Comparison of ENCODE assay signal across 10 cellular contexts in the genomic region with DNA sequence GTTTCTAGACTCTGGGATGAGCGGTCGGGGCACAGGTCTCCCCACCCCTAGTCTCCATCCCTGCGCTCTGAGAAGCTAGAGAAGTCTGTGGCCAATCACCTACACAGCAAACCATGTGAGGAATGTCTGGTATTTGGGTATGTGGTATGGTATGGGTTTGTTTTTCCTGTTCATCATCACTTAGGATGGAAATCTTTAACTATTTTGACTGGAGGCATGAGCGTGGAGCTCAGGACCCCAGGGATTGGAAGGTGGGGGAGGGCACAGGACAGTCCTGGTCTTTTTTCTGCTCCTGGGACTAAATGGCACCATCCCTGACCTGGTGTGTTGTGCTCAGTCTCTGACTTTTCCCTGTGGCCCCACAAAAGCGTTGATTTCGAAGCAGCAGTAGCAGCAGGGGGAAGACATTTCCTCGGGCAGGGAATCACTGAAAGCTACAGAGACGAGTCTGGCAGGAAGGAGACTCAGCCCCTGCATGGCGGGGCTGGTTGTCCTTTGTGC.
DNase-seq lines count a peak whose midpoint lies in the region; ATAC-seq, FAIRE-seq and TF ChIP-seq lines count a peak whose summit lies in the region.
"Had no signal": no experiment of that assay in that cellular context is flagged by ENCODE, and none has a peak within 500 bp of the region (broad histone marks: within the 10 kb centered on the region; RNA-seq: fewer than 3 reads in every experiment).

No MANE protein-coding gene starts in this region.

- ATAC-seq in A549: peak; percentile 84 to 94
- no peak for ATAC-seq in GM18519 (IDR thresholded peaks at IDR 0.05; ENCODE audit: low FRiP score, unreplicated experiment)
- ATAC-seq in HG03097 (IDR thresholded peaks at IDR 0.05; ENCODE audit: low FRiP score, unreplicated experiment): no peak
- ATAC-seq in HG02840 (IDR thresholded peaks at IDR 0.05; ENCODE audit: low FRiP score, unreplicated experiment): no peak

- intact Hi-C loops in mammary epithelial cell (cut with micrococcal nuclease): loop anchor here (1.0 kb wide), 2 partner anchors 46 to 77 kb away; no protein-coding TSS in a partner anchor

- TF ChIP-seq RAD21 in A549 (conservative IDR thresholded peaks at IDR 0.05 in 1 of 2, IDR thresholded peaks at IDR 0.05 in 1 of 2): peak in 1 of 2 experiments; percentile 36

- no peaks in the 10 kb centered on the region for H3K27me3 ChIP-seq in mammary epithelial cell (ENCODE audit: insufficient read depth, low read length)
- H3K27me3 ChIP-seq: upper lobe of left lung had no signal

- no peaks in the 10 kb centered on the region for H3K36me3 ChIP-seq in mammary epithelial cell (ENCODE audit: insufficient read depth, low read length)
- H3K36me3 ChIP-seq: upper lobe of left lung had no signal

- BruUV-seq in mammary epithelial cell (replicated peaks; lab: Mats Ljungman, UMichigan): TSS peak; percentile 35

- H3K9ac ChIP-seq in mammary epithelial cell (ENCODE audit: insufficient read depth, low read length): peak overlapping the region; percentile 0

- H3K27ac ChIP-seq in A549 (peak overlapping the region; percentile 91), mammary epithelial cell (ENCODE audit: insufficient read depth, low read depth, low read length) (peak overlapping the region; percentile 61)
- H3K27ac ChIP-seq: upper lobe of left lung had no signal

- WGBS in A549 (ENCODE audit: missing lambda C conversion rate): 10% methylated on average over 9 of the region's 9 CpGs
- WGBS in mammary epithelial cell (ENCODE audit: low coverage, missing lambda C conversion rate): 12% methylated on average over 9 of the region's 9 CpGs

- peak overlapping the region; percentile 92 for H2AFZ ChIP-seq in mammary epithelial cell (ENCODE audit: low read depth, low read length)

- TF ChIP-seq CTCF in A549 (IDR thresholded peaks at IDR 0.05) (no peak), mammary epithelial cell (conservative IDR thresholded peaks at IDR 0.05 in 1 of 2, IDR thresholded peaks at IDR 0.05 in 1 of 2; ENCODE audit: extremely low read depth in 1 of 2, insufficient read depth in 1 of 2, low read depth in 1 of 2, low read length in 2 of 2) (no peak)

- POLR2A ChIA-PET in A549 (lab: Yijun Ruan, JAX): interaction anchor here (0.6 to 4.5 kb wide), 8 partner anchors 46 to 197 kb away, joined by 4 to 41 read pairs (median 6); a partner anchor contains a TSS

- H3K79me2 ChIP-seq in mammary epithelial cell (ENCODE audit: insufficient read depth, low read length): no peaks in the 10 kb centered on the region

- peak; percentile 60 to 90; a peak in 4 of 5 replicates for TF ChIP-seq EP300 in A549 (IDR thresholded peaks at IDR 0.05)

- no peaks in the 10 kb centered on the region for H4K20me1 ChIP-seq in mammary epithelial cell (ENCODE audit: insufficient read depth, low read length)

- CTCF ChIA-PET in A549 (lab: Yijun Ruan, JAX): interaction anchor here (0.5 to 5.6 kb wide), 14 partner anchors 12 to 257 kb away, joined by 3 to 58 read pairs (median 4); no protein-coding TSS in a partner anchor
- CTCF ChIA-PET in mammary epithelial cell (lab: Charles Lee; ENCODE audit: low non-redundant PET): no interaction called here

- in situ Hi-C loops in mammary epithelial cell (cut with MboI; ENCODE audit: low sequenced_read_pairs in 2 of 2): loop anchor here in 1 of 2 donors (10.0 kb wide), 1 partner anchor 194 kb away; a partner anchor contains a TSS

- no peak for TF ChIP-seq POLR2A in A549 (IDR thresholded peaks at IDR 0.05; ENCODE audit: low read length)

- dilution Hi-C loops in mammary epithelial cell (cut with HindIII; ENCODE audit: low sequenced_read_pairs): loop anchor here (5.0 kb wide), 1 partner anchor 71 kb away; no protein-coding TSS in a partner anchor

- DNase-seq in A549 (ENCODE audit: low read depth in 1 of 2, low spot score in 1 of 2): peak; percentile 77 to 91
- peak; percentile 95 for DNase-seq in HT1080 (ENCODE audit: low read depth)
- peak; percentile 60 for DNase-seq in mammary epithelial cell
- peak; percentile 97 for DNase-seq in kidney glomerular epithelial cell (lab: John Stamatoyannopoulos, UW)
- DNase-seq in NCI-H345 (lab: John Stamatoyannopoulos, UW): no peak
- DNase-seq: activated gamma-delta T cell treated with Interleukin-2 at 50 U/mL for 16 hours, upper lobe of left lung had no signal

- FAIRE-seq in A549 (lab: Jason Lieb, UNC): peak; percentile 92

- H3K4me3 ChIP-seq in A549 (no peak overlapping the region), mammary epithelial cell (replicated peaks in 1 of 3; ENCODE audit: insufficient read depth in 1 of 3, low read depth in 2 of 3, low read length in 3 of 3) (no peak overlapping the region)
- H3K4me3 ChIP-seq: upper lobe of left lung had no signal

- H3K9me3 ChIP-seq in A549 (peaks cover 6% of the 10 kb centered on the region; the same call in 2 of the 3 replicates), mammary epithelial cell (replicated peaks; ENCODE audit: insufficient read depth, low read length) (no peaks in the 10 kb centered on the region)
- H3K9me3 ChIP-seq: upper lobe of left lung had no signal

- H3K4me2 ChIP-seq in A549 (peak overlapping the region; percentile 76), mammary epithelial cell (ENCODE audit: insufficient read depth, low read depth, low read length) (peak overlapping the region; percentile 59)

- H3K4me1 ChIP-seq in A549: peaks cover 82% of the 10 kb centered on the region
- H3K4me1 ChIP-seq in mammary epithelial cell (ENCODE audit: insufficient read depth, low read length): peaks cover 30% of the 10 kb centered on the region

TF ChIP-seq in A549, 52 proteins besides CTCF, POLR2A, EP300 and RAD21 (continues in another document):
- TF ChIP-seq, protein P1, sequence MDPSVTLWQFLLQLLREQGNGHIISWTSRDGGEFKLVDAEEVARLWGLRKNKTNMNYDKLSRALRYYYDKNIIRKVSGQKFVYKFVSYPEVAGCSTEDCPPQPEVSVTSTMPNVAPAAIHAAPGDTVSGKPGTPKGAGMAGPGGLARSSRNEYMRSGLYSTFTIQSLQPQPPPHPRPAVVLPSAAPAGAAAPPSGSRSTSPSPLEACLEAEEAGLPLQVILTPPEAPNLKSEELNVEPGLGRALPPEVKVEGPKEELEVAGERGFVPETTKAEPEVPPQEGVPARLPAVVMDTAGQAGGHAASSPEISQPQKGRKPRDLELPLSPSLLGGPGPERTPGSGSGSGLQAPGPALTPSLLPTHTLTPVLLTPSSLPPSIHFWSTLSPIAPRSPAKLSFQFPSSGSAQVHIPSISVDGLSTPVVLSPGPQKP (IDR thresholded peaks at IDR 0.05; ENCODE audit: low read depth, low read length): no peak
- TF ChIP-seq GATA3 (IDR thresholded peaks at IDR 0.05; ENCODE audit: borderline replicate concordance): peak; percentile 96; the same call in 1 of the 2 replicates
- TF ChIP-seq MYC (IDR thresholded peaks at IDR 0.05; ENCODE audit: borderline replicate concordance, low read length): no peak
- no peak for TF ChIP-seq MAFK (IDR thresholded peaks at IDR 0.05; ENCODE audit: partially characterized antibody)
- no peak for TF ChIP-seq EHMT2 (IDR thresholded peaks at IDR 0.05; ENCODE audit: low read depth)
- no peak for TF ChIP-seq CHD4 (IDR thresholded peaks at IDR 0.05; ENCODE audit: borderline replicate concordance)
- TF ChIP-seq, protein P2, sequence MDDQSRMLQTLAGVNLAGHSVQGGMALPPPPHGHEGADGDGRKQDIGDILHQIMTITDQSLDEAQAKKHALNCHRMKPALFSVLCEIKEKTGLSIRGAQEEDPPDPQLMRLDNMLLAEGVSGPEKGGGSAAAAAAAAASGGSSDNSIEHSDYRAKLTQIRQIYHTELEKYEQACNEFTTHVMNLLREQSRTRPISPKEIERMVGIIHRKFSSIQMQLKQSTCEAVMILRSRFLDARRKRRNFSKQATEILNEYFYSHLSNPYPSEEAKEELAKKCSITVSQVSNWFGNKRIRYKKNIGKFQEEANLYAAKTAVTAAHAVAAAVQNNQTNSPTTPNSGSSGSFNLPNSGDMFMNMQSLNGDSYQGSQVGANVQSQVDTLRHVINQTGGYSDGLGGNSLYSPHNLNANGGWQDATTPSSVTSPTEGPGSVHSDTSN (IDR thresholded peaks at IDR 0.05): peak; percentile 72
- TF ChIP-seq HEYL (CRISPR knock-in tag; IDR thresholded peaks at IDR 0.05): no peak
- no peak for TF ChIP-seq PHF8 (IDR thresholded peaks at IDR 0.05; ENCODE audit: borderline replicate concordance, low read depth)
- no peak for TF ChIP-seq RFX5 (IDR thresholded peaks at IDR 0.05)
- no peak for TF ChIP-seq FOSL2 (IDR thresholded peaks at IDR 0.05)
- peak; percentile 45; the same call in 1 of the 2 replicates for TF ChIP-seq FOSL2 (CRISPR knock-in tag; IDR thresholded peaks at IDR 0.05)
- no peak for TF ChIP-seq RARB (CRISPR knock-in tag; IDR thresholded peaks at IDR 0.05)
- TF ChIP-seq, protein P3, sequence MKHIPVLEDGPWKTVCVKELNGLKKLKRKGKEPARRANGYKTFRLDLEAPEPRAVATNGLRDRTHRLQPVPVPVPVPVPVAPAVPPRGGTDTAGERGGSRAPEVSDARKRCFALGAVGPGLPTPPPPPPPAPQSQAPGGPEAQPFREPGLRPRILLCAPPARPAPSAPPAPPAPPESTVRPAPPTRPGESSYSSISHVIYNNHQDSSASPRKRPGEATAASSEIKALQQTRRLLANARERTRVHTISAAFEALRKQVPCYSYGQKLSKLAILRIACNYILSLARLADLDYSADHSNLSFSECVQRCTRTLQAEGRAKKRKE (CRISPR knock-in tag; IDR thresholded peaks at IDR 0.05; ENCODE audit: low read depth): no peak; the same call in 1 of the 2 replicates
- TF ChIP-seq RCOR1 (IDR thresholded peaks at IDR 0.05; ENCODE audit: low read depth, low read length): no peak
- no peak for TF ChIP-seq NR3C1 (IDR thresholded peaks at IDR 0.05)
- TF ChIP-seq, protein P4, sequence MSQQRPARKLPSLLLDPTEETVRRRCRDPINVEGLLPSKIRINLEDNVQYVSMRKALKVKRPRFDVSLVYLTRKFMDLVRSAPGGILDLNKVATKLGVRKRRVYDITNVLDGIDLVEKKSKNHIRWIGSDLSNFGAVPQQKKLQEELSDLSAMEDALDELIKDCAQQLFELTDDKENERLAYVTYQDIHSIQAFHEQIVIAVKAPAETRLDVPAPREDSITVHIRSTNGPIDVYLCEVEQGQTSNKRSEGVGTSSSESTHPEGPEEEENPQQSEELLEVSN (IDR thresholded peaks at IDR 0.05; ENCODE audit: borderline replicate concordance, low read depth): peak; percentile 41; the same call in 1 of the 2 replicates
- TF ChIP-seq RNF2 (IDR thresholded peaks at IDR 0.05; ENCODE audit: borderline replicate concordance, low read depth): no peak
- TF ChIP-seq HOXB13 (CRISPR knock-in tag; IDR thresholded peaks at IDR 0.05; ENCODE audit: low read depth): peak; percentile 66; the same call in 1 of the 2 replicates
- TF ChIP-seq, protein P5, sequence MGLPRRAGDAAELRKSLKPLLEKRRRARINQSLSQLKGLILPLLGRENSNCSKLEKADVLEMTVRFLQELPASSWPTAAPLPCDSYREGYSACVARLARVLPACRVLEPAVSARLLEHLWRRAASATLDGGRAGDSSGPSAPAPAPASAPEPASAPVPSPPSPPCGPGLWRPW (IDR thresholded peaks at IDR 0.05): no peak
- TF ChIP-seq CEBPB (IDR thresholded peaks at IDR 0.05): peak in 1 of 2 experiments; percentile 68; a peak in 1 of 4 replicates
- TF ChIP-seq CBX8 (IDR thresholded peaks at IDR 0.05): no peak

Comparison
In these comparisons a context has a peak if more than half of its experiments do, and no peak if none do; other contexts are left out.
1. ATAC-seq: peak in A549 (2 of 2); none in GM18519 (single experiment), HG03097 (single experiment) and HG02840 (single experiment).